8 cellular contexts compared by ENCODE assay signal in genomic region chr7:106346678-106347217, GRCh38.
DNase-seq lines count a peak whose midpoint lies in the region; ATAC-seq and TF ChIP-seq lines count a peak whose summit lies in the region.

No MANE protein-coding gene starts in this region.

- 24% methylated on average over 2 of the region's 2 CpGs for WGBS in SK-N-SH (ENCODE audit: low lambda C conversion rate)

- peak overlapping the region; percentile 41; the same call in 1 of the 2 replicates for H3K4me2 ChIP-seq in SK-N-SH

- peak; percentile 96 for ATAC-seq in GM19035 (IDR thresholded peaks at IDR 0.05; ENCODE audit: unreplicated experiment)
- peak; percentile 89 for ATAC-seq in HG03135 (IDR thresholded peaks at IDR 0.05; ENCODE audit: unreplicated experiment)

- CTCF ChIA-PET in SK-N-SH (lab: Yijun Ruan, JAX), result no interaction called here

- H3K9me3 ChIP-seq in SK-N-SH, result peaks cover 16% of the 10 kb centered on the region

- H3K36me3 ChIP-seq in SK-N-SH (replicated peaks in 1 of 2; ENCODE audit: control insufficient read depth in 1 of 2, insufficient read depth in 2 of 2, low read length in 1 of 2), result no peaks in the 10 kb centered on the region

- H3K4me3 ChIP-seq in AG10803 (ENCODE audit: low read length) (no peak overlapping the region), SK-N-SH (ENCODE audit: low read depth in 2 of 2, low read length in 1 of 2) (no peak overlapping the region)

- TF ChIP-seq CTCF in AG10803 (conservative IDR thresholded peaks at IDR 0.05; ENCODE audit: low read length), result no peak
- TF ChIP-seq CTCF in SK-N-SH (IDR thresholded peaks at IDR 0.05), result no peak

- no peak overlapping the region for H3K9ac ChIP-seq in SK-N-SH

- TF ChIP-seq EP300 in SK-N-SH (IDR thresholded peaks at IDR 0.05; ENCODE audit: borderline replicate concordance in 1 of 2, low read depth in 1 of 2, low read length in 1 of 2), result peak; percentile 40 to 86; a peak in 1 of 4 replicates

- POLR2A ChIA-PET in SK-N-SH (lab: Yijun Ruan, JAX), result no interaction called here

- no peaks in the 10 kb centered on the region for H3K9me2 ChIP-seq in SK-N-SH

- no peak for TF ChIP-seq RAD21 in SK-N-SH (IDR thresholded peaks at IDR 0.05; ENCODE audit: low read length)

- no peaks in the 10 kb centered on the region for H3K79me2 ChIP-seq in SK-N-SH (ENCODE audit: insufficient read depth)

- H3K27me3 ChIP-seq in SK-N-SH (ENCODE audit: insufficient read depth), result no peaks in the 10 kb centered on the region

- peak; percentile 96 for DNase-seq in AG10803 (ENCODE audit: low read depth)
- DNase-seq in SK-N-SH, result no peak
- DNase-seq in dermis blood vessel endothelial cell, result peak; percentile 58
- DNase-seq in smooth muscle cell of the brain vasculature (ENCODE audit: low read depth, low spot score), result peak; percentile 15
- no peak for DNase-seq in cerebellar cortex (ENCODE audit: low spot score)
- no peak for DNase-seq in NCI-H1092 (lab: John Stamatoyannopoulos, UW)

- H3F3A ChIP-seq in SK-N-SH (replicated peaks; ENCODE audit: insufficient read depth), result peaks cover 4% of the 10 kb centered on the region

- peaks cover 0 to 19% of the 10 kb centered on the region in 2 experiments; a peak in 2 of 4 replicates for H3K4me1 ChIP-seq in SK-N-SH (ENCODE audit: control insufficient read depth in 1 of 2, insufficient read depth in 2 of 2, low read depth in 1 of 2, low read length in 1 of 2)

- H4K20me1 ChIP-seq in SK-N-SH (ENCODE audit: insufficient read depth), result no peaks in the 10 kb centered on the region

- peak overlapping the region in 1 of 2 experiments; percentile 40; a peak in 2 of 4 replicates for H3K27ac ChIP-seq in SK-N-SH (ENCODE audit: low read depth in 2 of 2, low read length in 1 of 2)

- H2AFZ ChIP-seq in SK-N-SH (ENCODE audit: low read depth), result no peak overlapping the region

TF ChIP-seq in SK-N-SH, 30 proteins besides CTCF, POLR2A, EP300 and RAD21 (continues in another document):
- TF ChIP-seq USF1 (IDR thresholded peaks at IDR 0.05; ENCODE audit: borderline replicate concordance, low read depth) (no peak), NFIC (IDR thresholded peaks at IDR 0.05; ENCODE audit: borderline replicate concordance) (peak; percentile 67; the same call in 1 of the 2 replicates), YY1 (IDR thresholded peaks at IDR 0.05; ENCODE audit: low read depth) (no peak), GABPA (IDR thresholded peaks at IDR 0.05; ENCODE audit: low read depth) (no peak), POLR2AphosphoS5 (IDR thresholded peaks at IDR 0.05; ENCODE audit: low read depth, low read length) (peak; percentile 82; the same call in 1 of the 2 replicates), TCF12 (IDR thresholded peaks at IDR 0.05) (peak; percentile 93), ELF1 (IDR thresholded peaks at IDR 0.05) (no peak), USF2 (IDR thresholded peaks at IDR 0.05; ENCODE audit: borderline replicate concordance, low read depth, low read length) (no peak), ZBTB33 (IDR thresholded peaks at IDR 0.05; ENCODE audit: borderline replicate concordance, low read depth) (peak; percentile 33; the same call in 1 of the 2 replicates), CHD2 (IDR thresholded peaks at IDR 0.05; ENCODE audit: low read length, partially characterized antibody) (no peak), TEAD4 (IDR thresholded peaks at IDR 0.05; ENCODE audit: borderline replicate concordance, insufficient read depth) (peak; percentile 90), SMC3 (IDR thresholded peaks at IDR 0.05; ENCODE audit: low read depth, low read length) (0 out of 2 replicates have a peak, but pooled peaks have one; percentile 6), RXRA (IDR thresholded peaks at IDR 0.05; ENCODE audit: borderline replicate concordance, low read depth) (peak; percentile 59; the same call in 1 of the 2 replicates), NRF1 (IDR thresholded peaks at IDR 0.05; ENCODE audit: low read depth, low read length) (no peak), MXI1 (IDR thresholded peaks at IDR 0.05; ENCODE audit: low read depth, low read length) (no peak), TAF1 (IDR thresholded peaks at IDR 0.05; ENCODE audit: borderline replicate concordance, low read depth, low read length) (no peak), EZH2phosphoT487 (IDR thresholded peaks at IDR 0.05; ENCODE audit: borderline replicate concordance, low read depth) (no peak), SIN3A (IDR thresholded peaks at IDR 0.05; ENCODE audit: borderline replicate concordance, low read depth, low read length) (0 out of 2 replicates have a peak, but pooled peaks have one; percentile 52), GATA2 (CRISPR knock-in tag; IDR thresholded peaks at IDR 0.05) (no peak), MAX (IDR thresholded peaks at IDR 0.05; ENCODE audit: low read depth) (peak; percentile 55; the same call in 1 of the 2 replicates), FOSL2 (IDR thresholded peaks at IDR 0.05; ENCODE audit: borderline replicate concordance, low read depth) (peak; percentile 95), RCOR1 (IDR thresholded peaks at IDR 0.05; ENCODE audit: low read length) (no peak), JUND (IDR thresholded peaks at IDR 0.05) (peak; percentile 97), PBX3 (IDR thresholded peaks at IDR 0.05) (peak; percentile 96), IRF3 (IDR thresholded peaks at IDR 0.05; ENCODE audit: low read depth, low read length) (no peak), RFX5 (IDR thresholded peaks at IDR 0.05; ENCODE audit: low read length) (no peak), FOXM1 (IDR thresholded peaks at IDR 0.05; ENCODE audit: low read depth) (no peak)

Comparison
In these comparisons a context has a peak if more than half of its experiments do, and no peak if none do; other contexts are left out.
1. DNase-seq: peak in AG10803 (single experiment), dermis blood vessel endothelial cell (single experiment) and smooth muscle cell of the brain vasculature (single experiment); none in SK-N-SH (single experiment), cerebellar cortex (single experiment) and NCI-H1092 (single experiment).